24 cellular contexts compared by ENCODE assay signal in the genomic region with DNA sequence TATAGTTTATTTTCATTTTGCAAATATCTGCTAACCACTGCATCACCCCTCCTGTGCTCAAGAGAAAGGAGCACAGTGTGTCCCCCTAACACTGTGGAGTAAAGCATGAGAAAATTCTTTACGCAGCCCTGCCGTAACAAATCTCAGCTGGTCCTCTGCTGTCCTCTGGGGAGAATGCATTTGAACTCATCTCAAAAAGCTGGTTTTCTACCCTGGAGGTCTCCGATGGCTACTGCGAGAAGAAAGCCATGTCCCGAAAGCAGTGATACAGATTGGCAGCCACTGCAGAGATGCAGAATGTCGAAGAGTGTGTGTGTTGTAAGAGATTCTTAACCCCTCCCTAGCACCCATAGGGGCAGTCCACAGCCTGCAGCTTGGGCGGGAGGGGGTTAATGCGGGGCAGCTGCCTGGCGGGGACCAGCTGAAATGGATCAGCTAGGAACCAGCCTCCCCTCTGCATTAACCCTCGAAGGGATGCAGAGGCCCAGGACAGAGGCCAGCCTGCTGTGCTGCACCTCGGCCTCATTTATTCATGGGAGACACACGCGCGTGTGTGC.
A peak's percentile ranks its signal among the peaks of the same experiment; 100 is the strongest.
DNase-seq lines count a peak whose midpoint lies in the region; ATAC-seq and TF ChIP-seq lines count a peak whose summit lies in the region.
"Had no signal": no experiment of that assay in that cellular context is flagged by ENCODE, and none has a peak within 500 bp of the region (broad histone marks: within the 10 kb centered on the region; RNA-seq: fewer than 3 reads in every experiment).

No MANE protein-coding gene starts in this region.

- DNase-seq in Right ventricle myocardium superior (no peak), cardiac septum (ENCODE audit: low spot score) (no peak), left kidney (ENCODE audit: low read depth, low spot score) (peak; percentile 58), smooth muscle cell (lab: John Stamatoyannopoulos, UW; ENCODE audit: unreplicated experiment) (no peak), medulla oblongata (ENCODE audit: extremely low spot score) (no peak), NOMO-1 treated with DMSO at 0.1 percent for 48 hours (lab: John Stamatoyannopoulos, UW; ENCODE audit: unreplicated experiment) (no peak), SW 1271 (lab: John Stamatoyannopoulos, UW) (no peak)
- DNase-seq: activated CD4-positive, alpha-beta T cell treated with anti-CD3 and anti-CD28 coated beads for 36 hours; activated naive CD4-positive, alpha-beta T cell treated with anti-CD3 and anti-CD28 coated beads, Interleukin-2, amount 50 U/mL, for 16 hours; Calu3; cerebellar nuclear complex; erythroblast; HCEC 1CT; KG1; kidney; NCI-H1694; NCI-H226; NCI-H82; occipital lobe; SHP77 treated with DMSO at 0.1 percent for 48 hours; T-cell had no signal

- no peaks in the 10 kb centered on the region for H3K9me3 ChIP-seq in smooth muscle cell (replicated peaks; ENCODE audit: low read depth)
- H3K9me3 ChIP-seq: A549, BLaER1 had no signal

- peak overlapping the region; percentile 45 for H2AFZ ChIP-seq in smooth muscle cell (ENCODE audit: low read depth)

- H3F3A ChIP-seq in smooth muscle cell (ENCODE audit: low read depth) = no peaks in the 10 kb centered on the region

- WGBS in smooth muscle cell (ENCODE audit: low lambda C conversion rate) = 61% methylated on average over 14 of the region's 14 CpGs

- no peak overlapping the region for H3K9ac ChIP-seq in smooth muscle cell (ENCODE audit: low read depth)
- H3K9ac ChIP-seq: BLaER1 had no signal

- peak overlapping the region; percentile 38 for H3K4me2 ChIP-seq in smooth muscle cell
- H3K4me2 ChIP-seq: A549, BLaER1 had no signal

- no peaks in the 10 kb centered on the region for H4K20me1 ChIP-seq in smooth muscle cell (ENCODE audit: low read depth)
- H4K20me1 ChIP-seq: BLaER1 had no signal

- H3K9me3 Mint-ChIP-seq in brain = no peaks in the 10 kb centered on the region
- H3K9me3 Mint-ChIP-seq: T-cell had no signal

- ATAC-seq in Right ventricle myocardium superior (ENCODE audit: poor library complexity) = peak; percentile 22
- ATAC-seq: A549; activated CD4-positive, alpha-beta T cell treated with anti-CD3 and anti-CD28 coated beads for 36 hours; T-cell had no signal

- no peaks in the 10 kb centered on the region for H3K36me3 Mint-ChIP-seq in brain
- H3K36me3 Mint-ChIP-seq: T-cell had no signal

- peak overlapping the region in 4 of 5 experiments; percentile 46 to 64 (median 62) for H3K27ac Mint-ChIP-seq in brain
- H3K27ac Mint-ChIP-seq: activated CD4-positive, alpha-beta T cell treated with anti-CD3 and anti-CD28 coated beads for 36 hours; T-cell had no signal

- peaks cover 86% of the 10 kb centered on the region for H3K4me1 Mint-ChIP-seq in brain
- H3K4me1 Mint-ChIP-seq: activated CD4-positive, alpha-beta T cell treated with anti-CD3 and anti-CD28 coated beads for 36 hours had no signal

- H3K36me3 ChIP-seq in smooth muscle cell (ENCODE audit: low read depth) = no peaks in the 10 kb centered on the region
- H3K36me3 ChIP-seq: BLaER1 had no signal

- peak overlapping the region; percentile 6 for H3K27ac ChIP-seq in smooth muscle cell (ENCODE audit: low read depth)
- H3K27ac ChIP-seq: A549, BLaER1 had no signal

- no peaks in the 10 kb centered on the region for H3K79me2 ChIP-seq in smooth muscle cell (ENCODE audit: low read depth)

- peaks cover 4% of the 10 kb centered on the region for H3K27me3 Mint-ChIP-seq in brain

- TF ChIP-seq CTCF in brain (conservative IDR thresholded peaks at IDR 0.05) = peak in 1 of 2 experiments; percentile 50
- TF ChIP-seq CTCF in smooth muscle cell (IDR thresholded peaks at IDR 0.05; ENCODE audit: borderline replicate concordance, insufficient read depth, poor library complexity, severe bottlenecking) = peak; percentile 5

- intact Hi-C loops in Right ventricle myocardium superior (cut with DNase I) = loop anchor here (5.0 kb wide), 1 partner anchor 377 kb away; no protein-coding TSS in a partner anchor
- intact Hi-C loops in cardiac septum (cut with DNase I) = no loop called here

- no peak overlapping the region for H3K4me3 ChIP-seq in smooth muscle cell
- H3K4me3 ChIP-seq: A549, BLaER1 had no signal

- peaks cover 30% of the 10 kb centered on the region for H3K4me1 ChIP-seq in smooth muscle cell (ENCODE audit: low read depth)
- H3K4me1 ChIP-seq: A549, BLaER1 had no signal

- H3K27me3 ChIP-seq in smooth muscle cell (ENCODE audit: low read depth) = no peaks in the 10 kb centered on the region
- H3K27me3 ChIP-seq: BLaER1 had no signal

- peak overlapping the region in 3 of 5 experiments; percentile 42 to 64 (median 55) for H3K4me3 Mint-ChIP-seq in brain
- H3K4me3 Mint-ChIP-seq: activated CD4-positive, alpha-beta T cell treated with anti-CD3 and anti-CD28 coated beads for 36 hours; T-cell had no signal
